In genomic region chr14:99233222-99234035, GRCh38 we compare ENCODE assay signal across 15 cellular contexts. TPM values are rescaled to one million over a fixed set of nuclear protein-coding genes. Genes with fewer than 3 reads are reported as not detected.
A peak's percentile ranks its signal among the peaks of the same experiment; 100 is the strongest.
DNase-seq lines count a peak whose midpoint lies in the region; ATAC-seq and TF ChIP-seq lines count a peak whose summit lies in the region.
"Had no signal": no experiment of that assay in that cellular context is flagged by ENCODE, and none has a peak within 500 bp of the region (broad histone marks: within the 10 kb centered on the region; RNA-seq: fewer than 3 reads in every experiment).

No MANE protein-coding gene starts in this region.

- H3K9ac ChIP-seq in BLaER1 treated with 17β-estradiol and CSF1 and Interleukin-3, amounts not matched to agents 10 nM and 100 nM = no peak overlapping the region; a peak in 1 of 22 replicates

- H3K4me1 Mint-ChIP-seq in activated T-helper 2 cell treated with anti-CD3 and anti-CD28 coated beads, Interferon-gamma antibody, Interleukin-2, Interleukin-4, amounts not matched to agents 10 μg/mL and 5 μg/mL and 100 μg/mL, durations not matched to agents 14 hours and 24 hours and 36 hours (ENCODE audit: low read depth) = peaks cover 86% of the 10 kb centered on the region
- peaks cover 59 to 97% (median 95%) of the 10 kb centered on the region in 4 donors for H3K4me1 Mint-ChIP-seq in naive thymus-derived CD8-positive, alpha-beta T cell
- H3K4me1 Mint-ChIP-seq: naive B cell had no signal

- peaks cover 32% of the 10 kb centered on the region for H3K36me3 Mint-ChIP-seq in activated T-helper 2 cell treated with anti-CD3 and anti-CD28 coated beads, Interferon-gamma antibody, Interleukin-2, Interleukin-4, amounts not matched to agents 10 μg/mL and 5 μg/mL and 100 μg/mL, durations not matched to agents 14 hours and 24 hours and 36 hours (ENCODE audit: low read depth)
- H3K36me3 Mint-ChIP-seq in naive thymus-derived CD8-positive, alpha-beta T cell = peaks cover 5 to 58% (median 24%) of the 10 kb centered on the region in 3 donors

- H3K27ac Mint-ChIP-seq in activated T-helper 2 cell treated with anti-CD3 and anti-CD28 coated beads, Interferon-gamma antibody, Interleukin-2, Interleukin-4, amounts not matched to agents 10 μg/mL and 5 μg/mL and 100 μg/mL, durations not matched to agents 14 hours and 24 hours and 36 hours = peak overlapping the region; percentile 94
- H3K27ac Mint-ChIP-seq in naive thymus-derived CD8-positive, alpha-beta T cell = peak overlapping the region; percentile 97 to 100 (median 98)
- H3K27ac Mint-ChIP-seq: naive B cell had no signal

- peak overlapping the region in 9 of 11 experiments; percentile 57 to 96 (median 82); a peak in 16 of 22 replicates for H3K4me2 ChIP-seq in BLaER1 treated with 17β-estradiol and CSF1 and Interleukin-3, amounts not matched to agents 10 nM and 100 nM

- intact Hi-C loops in activated T-helper 2 cell treated with anti-CD3 and anti-CD28 coated beads, Interferon-gamma antibody, Interleukin-2, Interleukin-4, amounts not matched to agents 10 μg/mL and 5 μg/mL and 100 μg/mL, durations not matched to agents 14 hours and 24 hours and 36 hours (cut with micrococcal nuclease) = loop anchor here (2.0 to 10.0 kb wide), 3 partner anchors 19 to 831 kb away; partner anchors contain the start of gene EVL
- intact Hi-C loops in mucosa of descending colon (cut with DNase I, micrococcal nuclease) = no loop called here

- DNase-seq in ELF-1 (ENCODE audit: low read depth, low spot score) (peak; percentile 37), mucosa of descending colon (no peak)
- DNase-seq in activated T-helper 2 cell treated with anti-CD3 and anti-CD28 coated beads, Interferon-gamma antibody, Interleukin-2, Interleukin-4, amounts not matched to agents 10 μg/mL and 5 μg/mL and 100 μg/mL, durations not matched to agents 14 hours and 24 hours and 36 hours (ENCODE audit: low spot score) = no peak
- DNase-seq in naive thymus-derived CD8-positive, alpha-beta T cell = no peak
- DNase-seq in stimulated activated CD8-positive, alpha-beta memory T cell treated with anti-CD3 and anti-CD28 coated beads, Interleukin-4, amount 100 ng/mL, for 48 hours = no peak
- DNase-seq: amygdala, Kasumi-1, naive B cell, NCI-H1436, NCI-H446 had no signal

- H3K4me3 Mint-ChIP-seq in activated T-helper 2 cell treated with anti-CD3 and anti-CD28 coated beads, Interferon-gamma antibody, Interleukin-2, Interleukin-4, amounts not matched to agents 10 μg/mL and 5 μg/mL and 100 μg/mL, durations not matched to agents 14 hours and 24 hours and 36 hours (ENCODE audit: low read depth) = peak overlapping the region; percentile 56
- H3K4me3 Mint-ChIP-seq in naive thymus-derived CD8-positive, alpha-beta T cell = peak overlapping the region; percentile 73 to 96 (median 90)

- POLR2A ChIA-PET in naive thymus-derived CD8-positive, alpha-beta T cell (lab: Charles Lee) = interaction anchor here (0.7 to 76.3 kb wide), 5 partner anchors 7 to 1071 kb away, joined by 3 to 2798 read pairs (median 1316); partner anchors contain the start of gene BCL11B

- H3K36me3 ChIP-seq in BLaER1 treated with 17β-estradiol and CSF1 and Interleukin-3, amounts not matched to agents 10 nM and 100 nM = peaks cover 0 to 6% (median 0%) of the 10 kb centered on the region in 11 experiments; a peak in 5 of 22 replicates
- no peaks in the 10 kb centered on the region for H3K36me3 ChIP-seq in mucosa of descending colon (ENCODE audit: low read depth)

- no peaks in the 10 kb centered on the region for H3K9me3 Mint-ChIP-seq in activated T-helper 2 cell treated with anti-CD3 and anti-CD28 coated beads, Interferon-gamma antibody, Interleukin-2, Interleukin-4, amounts not matched to agents 10 μg/mL and 5 μg/mL and 100 μg/mL, durations not matched to agents 14 hours and 24 hours and 36 hours
- no peaks in the 10 kb centered on the region for H3K9me3 Mint-ChIP-seq in naive thymus-derived CD8-positive, alpha-beta T cell

- H3K27me3 ChIP-seq in BLaER1 treated with 17β-estradiol and CSF1 and Interleukin-3, amounts not matched to agents 10 nM and 100 nM = peaks cover 0 to 23% (median 5%) of the 10 kb centered on the region in 11 experiments; a peak in 16 of 22 replicates
- H3K27me3 ChIP-seq: foreskin keratinocyte had no signal

- peaks cover 0 to 38% (median 6%) of the 10 kb centered on the region in 11 experiments; a peak in 10 of 22 replicates for H3K9me3 ChIP-seq in BLaER1 treated with 17β-estradiol and CSF1 and Interleukin-3, amounts not matched to agents 10 nM and 100 nM (replicated peaks in 1 of 11)
- no peaks in the 10 kb centered on the region for H3K9me3 ChIP-seq in mucosa of descending colon

- TF ChIP-seq CTCF in mucosa of descending colon (IDR thresholded peaks at IDR 0.05) = no peak

- ATAC-seq in naive thymus-derived CD8-positive, alpha-beta T cell = no peak
- no peak for ATAC-seq in mucosa of descending colon
- no peak for ATAC-seq in HG02870 (IDR thresholded peaks at IDR 0.05; ENCODE audit: unreplicated experiment)
- ATAC-seq in HG03039 (IDR thresholded peaks at IDR 0.05; ENCODE audit: unreplicated experiment) = no peak
- ATAC-seq: foreskin keratinocyte, left lobe of liver had no signal

- H3K27me3 Mint-ChIP-seq in activated T-helper 2 cell treated with anti-CD3 and anti-CD28 coated beads, Interferon-gamma antibody, Interleukin-2, Interleukin-4, amounts not matched to agents 10 μg/mL and 5 μg/mL and 100 μg/mL, durations not matched to agents 14 hours and 24 hours and 36 hours (ENCODE audit: low read depth) = no peaks in the 10 kb centered on the region
- peaks cover 0 to 1% (median 0%) of the 10 kb centered on the region in 5 donors for H3K27me3 Mint-ChIP-seq in naive thymus-derived CD8-positive, alpha-beta T cell

- peaks cover 15 to 79% (median 46%) of the 10 kb centered on the region in 10 experiments; a peak in 19 of 20 replicates for H3K4me1 ChIP-seq in BLaER1 treated with 17β-estradiol and CSF1 and Interleukin-3, amounts not matched to agents 10 nM and 100 nM
- H3K4me1 ChIP-seq in mucosa of descending colon (ENCODE audit: low read depth) = no peaks in the 10 kb centered on the region

- H3K4me3 ChIP-seq in BLaER1 treated with 17β-estradiol and CSF1 and Interleukin-3, amounts not matched to agents 10 nM and 100 nM = no peak overlapping the region
- H3K4me3 ChIP-seq in mucosa of descending colon = no peak overlapping the region

- no peak overlapping the region for H3K27ac ChIP-seq in BLaER1 treated with 17β-estradiol and CSF1 and Interleukin-3, amounts not matched to agents 10 nM and 100 nM
- H3K27ac ChIP-seq: foreskin keratinocyte had no signal

- peaks cover 0 to 96% (median 8%) of the 10 kb centered on the region in 11 experiments; a peak in 11 of 22 replicates for H4K20me1 ChIP-seq in BLaER1 treated with 17β-estradiol and CSF1 and Interleukin-3, amounts not matched to agents 10 nM and 100 nM

RNA-seq across cellular contexts. Expression of gene BCL11B, which starts 38.6 kb away (rescaled TPM):
- 34.1 and 34.9 TPM in 2 replicates for total RNA-seq in activated T-helper 2 cell treated with anti-CD3 and anti-CD28 coated beads, Interferon-gamma antibody, Interleukin-2, Interleukin-4, amounts not matched to agents 10 μg/mL and 5 μg/mL and 100 μg/mL, durations not matched to agents 14 hours and 24 hours and 36 hours
- total RNA-seq in naive thymus-derived CD8-positive, alpha-beta T cell = 100 to 1,000 TPM; 206 to 209 TPM
- polyA plus RNA-seq in naive thymus-derived CD8-positive, alpha-beta T cell = 10 to 100 TPM in 1 of 3 donors, 1 to 10 TPM in 2; 8.2 to 12.1 (median 9.5) TPM
- 1 to 10 TPM; 2.5 to 5.6 (median 4.9) TPM for total RNA-seq in mucosa of descending colon
